In genomic region chr19:54464624-54465266, GRCh38 we compare ENCODE assay signal across 8 cellular contexts. TPM values are rescaled to one million over a fixed set of nuclear protein-coding genes. Genes with fewer than 3 reads are reported as not detected.
A peak's percentile ranks its signal among the peaks of the same experiment; 100 is the strongest.
DNase-seq lines count a peak whose midpoint lies in the region; ATAC-seq, FAIRE-seq and TF ChIP-seq lines count a peak whose summit lies in the region.

No MANE protein-coding gene starts in this region.

- H3K36me3 Mint-ChIP-seq in progenitor cell of endocrine pancreas (ENCODE audit: insufficient read depth) = peaks cover 7% of the 10 kb centered on the region

- ATAC-seq in left ventricle myocardium superior = peak; percentile 80

- intact Hi-C loops in left ventricle myocardium superior (cut with micrococcal nuclease) = no loop called here

- DNase-seq in GM10266 (ENCODE audit: extremely low spot score) (peak; percentile 95), H54 (ENCODE audit: insufficient read length, low spot score) (peak; percentile 100), LNCaP clone FGC (ENCODE audit: low read depth) (peak; percentile 64), SW480 (ENCODE audit: low spot score) (peak; percentile 98), amniotic epithelial cell (ENCODE audit: low read depth) (peak; percentile 72), left ventricle myocardium superior (peak; percentile 95), progenitor cell of endocrine pancreas (ENCODE audit: low spot score, unreplicated experiment) (peak; percentile 72), urothelium cell line (ENCODE audit: low spot score) (peak; percentile 94)

- TF ChIP-seq CTCF in GM10266 (IDR thresholded peaks at IDR 0.05; ENCODE audit: control insufficient read depth, insufficient read depth, low read depth, missing control alignments) (no peak), LNCaP clone FGC (IDR thresholded peaks at IDR 0.05; ENCODE audit: control insufficient read depth, extremely low read depth, insufficient read depth) (no peak), progenitor cell of endocrine pancreas (IDR thresholded peaks at IDR 0.05; ENCODE audit: unreplicated experiment) (no peak)

- TF ChIP-seq POLR2A in H54 (IDR thresholded peaks at IDR 0.05; ENCODE audit: low read depth, low read length) = peak; percentile 61

- H3K27me3 Mint-ChIP-seq in progenitor cell of endocrine pancreas = peaks cover 38% of the 10 kb centered on the region

- H3K27ac Mint-ChIP-seq in progenitor cell of endocrine pancreas = peak overlapping the region; percentile 91

- FAIRE-seq in H54 (lab: Jason Lieb, UNC) (no peak), urothelium cell line (lab: Jason Lieb, UNC) (no peak)

- peak overlapping the region; percentile 71 for H3K4me3 Mint-ChIP-seq in progenitor cell of endocrine pancreas (ENCODE audit: low read depth)

- H3K4me3 ChIP-seq in LNCaP clone FGC (ENCODE audit: low read depth, low read length) = peak overlapping the region; percentile 58

- H3K9me3 Mint-ChIP-seq in progenitor cell of endocrine pancreas (ENCODE audit: low read depth) = no peaks in the 10 kb centered on the region

- peaks cover 7% of the 10 kb centered on the region for H3K4me1 Mint-ChIP-seq in progenitor cell of endocrine pancreas (ENCODE audit: low read depth)

RNA-seq across cellular contexts. Expression of gene LENG9, which starts 1.2 kb away (rescaled TPM):
- total RNA-seq in left ventricle myocardium superior (1.4 TPM), progenitor cell of endocrine pancreas (0.72 and 0.75 TPM in 2 replicates)

RNA-seq across cellular contexts. Expression of gene CDC42EP5, which starts 8.4 kb away (rescaled TPM):
- total RNA-seq in left ventricle myocardium superior (11.0 TPM), progenitor cell of endocrine pancreas (1.6 and 2.1 TPM in 2 replicates)

RNA-seq across cellular contexts. Expression of gene LENG8, which starts 15.7 kb away (rescaled TPM):
- total RNA-seq in left ventricle myocardium superior = 69.1 TPM
- 188 and 210 TPM in 2 replicates for total RNA-seq in progenitor cell of endocrine pancreas

RNA-seq across cellular contexts. Expression of gene LAIR2, which starts 37.9 kb away (rescaled TPM):
- total RNA-seq in left ventricle myocardium superior = not detected
- total RNA-seq in progenitor cell of endocrine pancreas = not detected in 2 replicates

RNA-seq across cellular contexts. Expression of gene TTYH1, which starts 49.5 kb away (rescaled TPM):
- total RNA-seq in left ventricle myocardium superior = 1.6 TPM
- 133 and 144 TPM in 2 replicates for total RNA-seq in progenitor cell of endocrine pancreas

Comparison
In these comparisons a context has a peak if more than half of its experiments do, and no peak if none do; other contexts are left out.
1. Peak in every context shown above with its lines: DNase-seq, ATAC-seq and H3K4me3 ChIP-seq.